Comparison of ENCODE assay signal across 23 cellular contexts in genomic region chr1:23080885-23081284, GRCh38.
"Had no signal": no experiment of that assay in that cellular context is flagged by ENCODE, and none has a peak within 500 bp of the region (broad histone marks: within the 10 kb centered on the region; RNA-seq: fewer than 3 reads in every experiment).

No MANE protein-coding gene starts in this region.

- H3K4me3 Mint-ChIP-seq: activated CD4-positive, alpha-beta memory T cell treated with anti-CD3 and anti-CD28 coated beads, Interleukin-2, amount 10 ng/mL, durations not matched to agents 7 days and 5 days; activated CD4-positive, alpha-beta T cell treated with anti-CD3 and anti-CD28 coated beads, Interleukin-2, amount 10 ng/mL, durations not matched to agents 7 days and 5 days; activated T-cell treated with anti-CD3 and anti-CD28 coated beads, Interleukin-2, amount 50 U/mL, for 24 hours; dendritic cell treated with granulocyte-macrophage colony-stimulating factor and Interleukin-4, amounts not matched to agents 40 ng/mL and 50 ng/mL, for 4 days; stimulated activated naive CD8-positive, alpha-beta T cell treated with anti-CD3 and anti-CD28 coated beads, Interleukin-15, amount 100 ng/mL, for 72 hours had no signal

- DNase-seq: activated CD4-positive, alpha-beta memory T cell treated with anti-CD3 and anti-CD28 coated beads, Interleukin-2, amount 10 ng/mL, durations not matched to agents 7 days and 5 days; activated CD4-positive, alpha-beta T cell treated with anti-CD3 and anti-CD28 coated beads for 1 hour; activated CD4-positive, alpha-beta T cell treated with anti-CD3 and anti-CD28 coated beads, Interleukin-2, amount 10 ng/mL, durations not matched to agents 7 days and 5 days; activated CD8-positive, alpha-beta memory T cell treated with anti-CD3 and anti-CD28 coated beads, Interleukin-2, amount 50 U/mL, for 48 hours; activated naive CD4-positive, alpha-beta T cell; activated T-cell treated with anti-CD3 and anti-CD28 coated beads, Interleukin-2, amount 50 U/mL, for 24 hours; amniotic stem cell; caudate nucleus; esophagus squamous epithelium; foreskin melanocyte; kidney glomerular epithelial cell; ovary; right lobe of liver; stimulated activated CD4-positive, alpha-beta T cell treated with anti-CD3 and anti-CD28 coated beads, Interleukin-12 subunit alpha, Interleukin-12 subunit beta, amount 100 ng/mL, for 4 hours; stimulated activated CD4-positive, alpha-beta T cell treated with anti-CD3 and anti-CD28 coated beads, Interleukin-4, amount 100 ng/mL, for 1 hour; stimulated activated naive CD8-positive, alpha-beta T cell treated with anti-CD3 and anti-CD28 coated beads, Interleukin-15, amount 100 ng/mL, for 72 hours; T-helper 9 cell; thyroid gland; upper lobe of right lung had no signal

- H3K27me3 Mint-ChIP-seq: activated CD4-positive, alpha-beta memory T cell treated with anti-CD3 and anti-CD28 coated beads, Interleukin-2, amount 10 ng/mL, durations not matched to agents 7 days and 5 days; activated CD4-positive, alpha-beta T cell treated with anti-CD3 and anti-CD28 coated beads, Interleukin-2, amount 10 ng/mL, durations not matched to agents 7 days and 5 days; activated T-cell treated with anti-CD3 and anti-CD28 coated beads, Interleukin-2, amount 50 U/mL, for 24 hours; dendritic cell treated with granulocyte-macrophage colony-stimulating factor and Interleukin-4, amounts not matched to agents 40 ng/mL and 50 ng/mL, for 4 days; progenitor cell of endocrine pancreas; stimulated activated naive CD8-positive, alpha-beta T cell treated with anti-CD3 and anti-CD28 coated beads, Interleukin-15, amount 100 ng/mL, for 72 hours had no signal

- H3K27me3 ChIP-seq: esophagus squamous epithelium, ovary, right lobe of liver, thyroid gland, upper lobe of right lung had no signal

- H3K4me1 ChIP-seq: right lobe of liver had no signal

- H3K27ac ChIP-seq: esophagus squamous epithelium, ovary, right lobe of liver, skin epidermis, thyroid gland, upper lobe of right lung had no signal

- ATAC-seq: right lobe of liver; stimulated activated naive CD8-positive, alpha-beta T cell treated with anti-CD3 and anti-CD28 coated beads, Interleukin-15, amount 100 ng/mL, for 72 hours; upper lobe of right lung had no signal

- H3K4me3 ChIP-seq: esophagus squamous epithelium, lung, ovary, right lobe of liver, skin epidermis, thyroid gland, upper lobe of right lung had no signal

- H3K4me1 Mint-ChIP-seq: activated CD4-positive, alpha-beta memory T cell treated with anti-CD3 and anti-CD28 coated beads, Interleukin-2, amount 10 ng/mL, durations not matched to agents 7 days and 5 days; activated CD4-positive, alpha-beta T cell treated with anti-CD3 and anti-CD28 coated beads, Interleukin-2, amount 10 ng/mL, durations not matched to agents 7 days and 5 days; stimulated activated naive CD8-positive, alpha-beta T cell treated with anti-CD3 and anti-CD28 coated beads, Interleukin-15, amount 100 ng/mL, for 72 hours had no signal

- H3K9me3 ChIP-seq: esophagus squamous epithelium, ovary, right lobe of liver, thyroid gland, upper lobe of right lung had no signal

- H3K36me3 ChIP-seq: ovary had no signal

- H3K27ac Mint-ChIP-seq: activated CD4-positive, alpha-beta memory T cell treated with anti-CD3 and anti-CD28 coated beads, Interleukin-2, amount 10 ng/mL, durations not matched to agents 7 days and 5 days; activated CD4-positive, alpha-beta T cell treated with anti-CD3 and anti-CD28 coated beads, Interleukin-2, amount 10 ng/mL, durations not matched to agents 7 days and 5 days; dendritic cell treated with granulocyte-macrophage colony-stimulating factor and Interleukin-4, amounts not matched to agents 40 ng/mL and 50 ng/mL, for 4 days had no signal

- H3K9me3 Mint-ChIP-seq: activated CD4-positive, alpha-beta memory T cell treated with anti-CD3 and anti-CD28 coated beads, Interleukin-2, amount 10 ng/mL, durations not matched to agents 7 days and 5 days; activated CD4-positive, alpha-beta T cell treated with anti-CD3 and anti-CD28 coated beads, Interleukin-2, amount 10 ng/mL, durations not matched to agents 7 days and 5 days; activated T-cell treated with anti-CD3 and anti-CD28 coated beads, Interleukin-2, amount 50 U/mL, for 24 hours; dendritic cell treated with granulocyte-macrophage colony-stimulating factor and Interleukin-4, amounts not matched to agents 40 ng/mL and 50 ng/mL, for 4 days; stimulated activated naive CD8-positive, alpha-beta T cell treated with anti-CD3 and anti-CD28 coated beads, Interleukin-15, amount 100 ng/mL, for 72 hours had no signal
